In genomic region chr21:29237110-29238051, GRCh38 we compare ENCODE assay signal across 9 cellular contexts.
DNase-seq lines count a peak whose midpoint lies in the region; ATAC-seq, FAIRE-seq and TF ChIP-seq lines count a peak whose summit lies in the region.
"Had no signal": no experiment of that assay in that cellular context is flagged by ENCODE, and none has a peak within 500 bp of the region (broad histone marks: within the 10 kb centered on the region; RNA-seq: fewer than 3 reads in every experiment).

No MANE protein-coding gene starts in this region.

- H3K9me3 ChIP-seq in K562 (replicated peaks; ENCODE audit: control insufficient read depth, insufficient read depth, low read depth, low read length) = no peaks in the 10 kb centered on the region
- no peaks in the 10 kb centered on the region for H3K9me3 ChIP-seq in HepG2 (ENCODE audit: low read length)
- no peaks in the 10 kb centered on the region for H3K9me3 ChIP-seq in upper lobe of right lung
- H3K9me3 ChIP-seq in adrenal gland (replicated peaks in 1 of 3) = no peaks in the 10 kb centered on the region

- H3K79me2 ChIP-seq in K562 (ENCODE audit: control insufficient read depth, insufficient read depth, low read length) (no peaks in the 10 kb centered on the region), HepG2 (ENCODE audit: insufficient read depth, low read length) (no peaks in the 10 kb centered on the region)

- H3K4me3 ChIP-seq in K562 (no peak overlapping the region), HepG2 (replicated peaks in 1 of 3; ENCODE audit: insufficient read depth in 1 of 3, low read depth in 2 of 3, low read length in 3 of 3) (no peak overlapping the region), upper lobe of right lung (no peak overlapping the region), adrenal gland (no peak overlapping the region)

- no peak for TF ChIP-seq RAD21 in K562 (CRISPR knock-in tag; conservative IDR thresholded peaks at IDR 0.05 in 1 of 2, IDR thresholded peaks at IDR 0.05 in 1 of 2)
- TF ChIP-seq RAD21 in HepG2 (CRISPR knock-in tag; IDR thresholded peaks at IDR 0.05) = no peak

- H3K27ac ChIP-seq in K562 (ENCODE audit: extremely low read depth, low read depth, low read length) = no peak overlapping the region
- H3K27ac ChIP-seq in HepG2 (ENCODE audit: extremely low read length, insufficient read depth, low read length) = no peak overlapping the region
- H3K27ac ChIP-seq in upper lobe of right lung = peak overlapping the region; percentile 45
- H3K27ac ChIP-seq in adrenal gland = peak overlapping the region in 1 of 5 donors; percentile 58

- POLR2A ChIA-PET in K562 (lab: Yijun Ruan, JAX) (no interaction called here), HepG2 (lab: Yijun Ruan, JAX) (no interaction called here)

- 3% methylated on average over 3 of the region's 3 CpGs for WGBS in K562 (ENCODE audit: insufficient coverage, low coverage, missing lambda C conversion rate)
- WGBS in HepG2 (ENCODE audit: low lambda C conversion rate) = 52% methylated on average over 3 of the region's 3 CpGs
- 60 to 70% (median 64%) methylated on average over 3 of the region's 3 CpGs for WGBS in adrenal gland, 4 donors

- no peak for DNase-seq in K562 (ENCODE audit: extremely low read depth in 1 of 4, low spot score in 3 of 4)
- DNase-seq in HepG2 (ENCODE audit: low spot score) = no peak
- DNase-seq in upper lobe of right lung = no peak
- no peak for DNase-seq in AG08396 (ENCODE audit: low spot score)
- DNase-seq in adrenal gland = no peak
- DNase-seq: effector CD4-positive, alpha-beta T cell; left colon had no signal

- H3K9ac ChIP-seq in K562 (ENCODE audit: insufficient read depth in 1 of 2, low read depth in 2 of 2, low read length in 2 of 2) (no peak overlapping the region), HepG2 (ENCODE audit: insufficient read depth, low read depth, low read length) (no peak overlapping the region)

- H3K36me3 ChIP-seq in K562 (ENCODE audit: control insufficient read depth, insufficient read depth, low read length) = no peaks in the 10 kb centered on the region
- H3K36me3 ChIP-seq in HepG2 (replicated peaks in 1 of 2; ENCODE audit: control insufficient read depth in 1 of 2, insufficient read depth in 2 of 2, low read length in 2 of 2) = no peaks in the 10 kb centered on the region
- H3K36me3 ChIP-seq in upper lobe of right lung = no peaks in the 10 kb centered on the region
- H3K36me3 ChIP-seq in adrenal gland (replicated peaks in 1 of 2) = no peaks in the 10 kb centered on the region

- ATAC-seq in GM19395 (IDR thresholded peaks at IDR 0.05; ENCODE audit: unreplicated experiment) = peak; percentile 32
- no peak for ATAC-seq in K562
- ATAC-seq in HepG2 = no peak
- ATAC-seq in upper lobe of right lung = peak; percentile 33
- ATAC-seq in GM18519 (IDR thresholded peaks at IDR 0.05; ENCODE audit: low FRiP score, unreplicated experiment) = no peak
- ATAC-seq: left colon had no signal

- no peak overlapping the region for H2AFZ ChIP-seq in K562 (ENCODE audit: low read depth, low read length)
- no peak overlapping the region for H2AFZ ChIP-seq in HepG2 (ENCODE audit: low read length)

- CTCF ChIA-PET in K562 (lab: Yijun Ruan, JAX; ENCODE audit: low intra/inter-chr PET ratio) = no interaction called here
- CTCF ChIA-PET in HepG2 (lab: Yijun Ruan, JAX; ENCODE audit: low intra/inter-chr PET ratio, low total read pairs) = no interaction called here

- H3K4me1 ChIP-seq in K562 (replicated peaks in 1 of 2; ENCODE audit: control insufficient read depth in 2 of 2, insufficient read depth in 2 of 2, low read length in 2 of 2) = peaks cover 0 to 8% of the 10 kb centered on the region in 2 experiments; a peak in 2 of 5 replicates
- H3K4me1 ChIP-seq in HepG2 (ENCODE audit: insufficient read depth, low read length) = no peaks in the 10 kb centered on the region
- H3K4me1 ChIP-seq in upper lobe of right lung = peaks cover 12% of the 10 kb centered on the region
- peaks cover 15 to 16% of the 10 kb centered on the region in 2 donors for H3K4me1 ChIP-seq in adrenal gland (replicated peaks in 1 of 2)

- no peaks in the 10 kb centered on the region for H3K9me1 ChIP-seq in K562 (ENCODE audit: control insufficient read depth, insufficient read depth, low read length)

- H3K4me2 ChIP-seq in K562 (ENCODE audit: insufficient read depth, low read length) (no peak overlapping the region), HepG2 (ENCODE audit: low read depth, low read length) (no peak overlapping the region)

- FAIRE-seq in K562 (lab: Jason Lieb, UNC) (no peak), HepG2 (lab: Jason Lieb, UNC) (no peak)

- H4K20me1 ChIP-seq in K562 (replicated peaks; ENCODE audit: control insufficient read depth, insufficient read depth, low read length) = no peaks in the 10 kb centered on the region
- H4K20me1 ChIP-seq in HepG2 (ENCODE audit: insufficient read depth, low read length) = no peaks in the 10 kb centered on the region

- in situ Hi-C loops in K562 (cut with MboI) = no loop called here
- in situ Hi-C loops in HepG2 (cut with HindIII; ENCODE audit: extremely low pct_ligation_motif_present, low pct_unique_long_range_greater_than_20kb) = no loop called here

- BruUV-seq in K562 (replicated peaks; lab: Mats Ljungman, UMichigan) = no TSS peak
- no TSS peak for BruUV-seq in HepG2 (replicated peaks; lab: Mats Ljungman, UMichigan)

- intact Hi-C loops in K562 (cut with micrococcal nuclease) = loop anchor here (10.0 kb wide), 1 partner anchor 607 kb away; no protein-coding TSS in a partner anchor
- intact Hi-C loops in HepG2 (cut with micrococcal nuclease; ENCODE audit: unreplicated experiment) = no loop called here
- intact Hi-C loops in upper lobe of right lung (cut with DNase I) = no loop called here
- intact Hi-C loops in adrenal gland (cut with DNase I) = no loop called here

- TF ChIP-seq POLR2A in K562 (conservative IDR thresholded peaks at IDR 0.05) (no peak), HepG2 (IDR thresholded peaks at IDR 0.05; ENCODE audit: insufficient read depth in 1 of 2, low read depth in 2 of 2, low read length in 2 of 2) (no peak), adrenal gland (IDR thresholded peaks at IDR 0.05) (no peak)

- H3K27me3 ChIP-seq in K562 (ENCODE audit: control insufficient read depth in 2 of 2, insufficient read depth in 2 of 2, low read length in 2 of 2) (peaks cover 13 to 19% of the 10 kb centered on the region in 2 experiments), HepG2 (ENCODE audit: control insufficient read depth in 1 of 2, insufficient read depth in 2 of 2, low read length in 2 of 2) (peaks cover 0 to 3% of the 10 kb centered on the region in 2 experiments; a peak in 1 of 5 replicates), upper lobe of right lung (no peaks in the 10 kb centered on the region), adrenal gland (no peaks in the 10 kb centered on the region)

- TF ChIP-seq CTCF in K562 (IDR thresholded peaks at IDR 0.05 in 2 of 3, conservative IDR thresholded peaks at IDR 0.05 in 1 of 3; ENCODE audit: insufficient read depth in 2 of 3, low read depth in 1 of 3, low read length in 3 of 3) = no peak
- TF ChIP-seq CTCF in HepG2 (CRISPR knock-in tag; IDR thresholded peaks at IDR 0.05) = no peak
- no peak for TF ChIP-seq CTCF in upper lobe of right lung (IDR thresholded peaks at IDR 0.05)
- TF ChIP-seq CTCF in adrenal gland (IDR thresholded peaks at IDR 0.05) = no peak

- TF ChIP-seq EP300 in K562 (IDR thresholded peaks at IDR 0.05; ENCODE audit: low read length) = no peak
- no peak for TF ChIP-seq EP300 in HepG2 (IDR thresholded peaks at IDR 0.05; ENCODE audit: low read depth in 2 of 2, low read length in 2 of 2)
- no peak for TF ChIP-seq EP300 in HepG2 (CRISPR knock-in tag; IDR thresholded peaks at IDR 0.05; ENCODE audit: borderline replicate concordance)

TF ChIP-seq in K562, 482 proteins besides CTCF, POLR2A, EP300 and RAD21 (continues in another document):
- TF ChIP-seq MLX (CRISPR knock-in tag; conservative IDR thresholded peaks at IDR 0.05) (no peak), CEBPB (tag; IDR thresholded peaks at IDR 0.05) (0 out of 2 replicates have a peak, but pooled peaks have one; percentile 14), THRB (CRISPR knock-in tag; conservative IDR thresholded peaks at IDR 0.05) (no peak)

TF ChIP-seq in HepG2, 621 proteins besides CTCF, POLR2A, EP300 and RAD21:
- no peak for TF ChIP-seq SRSF1 (optimal IDR thresholded peaks at IDR 0.05; ENCODE audit: low read depth, low read length)
- no peak for TF ChIP-seq ISX (CRISPR knock-in tag; conservative IDR thresholded peaks at IDR 0.05)
- peak; percentile 45; the same call in 1 of the 2 replicates for TF ChIP-seq CEBPB (IDR thresholded peaks at IDR 0.05; ENCODE audit: borderline replicate concordance, low read depth, low read length)

Comparison
In these comparisons a context has a peak if more than half of its experiments do, and no peak if none do; other contexts are left out.
1. ATAC-seq: peak in GM19395 (single experiment) and upper lobe of right lung (single experiment); none in K562 (single experiment), HepG2 (single experiment) and GM18519 (single experiment).